In the genomic region with DNA sequence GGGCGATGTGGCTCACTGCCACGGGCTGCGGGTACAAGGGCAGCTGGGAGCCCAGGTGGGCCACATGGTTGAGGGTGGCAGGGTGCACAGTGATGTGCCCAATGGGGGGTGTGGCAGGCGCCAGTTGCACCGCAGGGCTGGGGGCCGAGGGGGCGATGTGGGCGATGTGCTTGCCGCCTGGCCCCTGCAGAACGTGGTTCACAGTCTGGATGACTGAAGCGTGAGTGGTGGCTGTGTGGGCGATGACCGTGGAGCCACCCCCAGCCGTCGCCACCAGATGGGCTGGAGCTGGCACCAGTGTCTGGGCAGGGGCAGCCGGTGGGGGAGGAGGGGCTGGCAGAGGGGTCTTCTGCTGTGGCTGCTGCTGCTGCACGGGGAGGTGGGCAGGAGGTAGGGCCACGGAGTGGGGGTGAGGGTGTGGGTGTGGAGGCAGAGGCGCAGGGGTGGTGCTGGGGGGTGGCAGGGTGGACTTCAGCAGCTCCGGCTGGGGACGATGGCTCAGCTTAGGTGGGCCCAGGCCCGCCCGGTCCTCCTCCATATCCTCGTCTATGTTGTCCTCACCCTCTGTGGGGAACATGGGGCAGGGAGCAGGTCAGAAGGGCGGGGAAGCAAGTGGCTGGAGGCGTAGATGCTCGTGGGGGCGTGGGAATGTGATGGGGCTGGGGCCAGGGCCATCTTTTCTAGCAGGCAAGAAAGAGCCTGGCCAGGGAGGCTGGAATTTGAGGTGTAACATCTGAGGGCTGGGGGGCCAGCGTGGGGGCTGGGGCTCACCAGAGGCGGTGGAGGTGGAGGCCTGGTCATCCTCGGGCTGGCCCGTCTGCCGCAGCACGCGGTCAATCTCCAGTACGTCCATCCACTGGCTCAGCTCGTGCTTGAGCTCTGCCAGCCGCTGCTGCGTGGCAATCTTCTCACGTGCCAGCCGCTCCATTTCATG, we compare ENCODE assay signal across 1 cellular context.
A peak's percentile ranks its signal among the peaks of the same experiment; 100 is the strongest.
TF ChIP-seq lines count a peak whose summit lies in the region.

No MANE protein-coding gene starts in this region.

TF ChIP-seq in HepG2, 621 proteins besides CTCF, POLR2A, EP300 and RAD21:
- TF ChIP-seq AGO2 (optimal IDR thresholded peaks at IDR 0.05; ENCODE audit: low read depth, low read length) (peak; percentile 59), ZNF331 (CRISPR knock-in tag; IDR thresholded peaks at IDR 0.05) (no peak)
